ENCODE assay signal across 11 cellular contexts in genomic region chr4:144018223-144018622, GRCh38. TPM values are rescaled to one million over a fixed set of nuclear protein-coding genes. Genes with fewer than 3 reads are reported as not detected.
"Had no signal": no experiment of that assay in that cellular context is flagged by ENCODE, and none has a peak within 500 bp of the region (broad histone marks: within the 10 kb centered on the region; RNA-seq: fewer than 3 reads in every experiment).

No MANE protein-coding gene starts in this region.

RNA-seq across cellular contexts. Expression of gene GYPB, which starts 1.0 kb away (rescaled TPM):
- total RNA-seq: activated CD4-positive, alpha-beta memory T cell treated with anti-CD3 and anti-CD28 coated beads, Interleukin-2, amount 10 ng/mL, durations not matched to agents 7 days and 5 days; activated CD4-positive, alpha-beta T cell treated with anti-CD3 and anti-CD28 coated beads for 36 hours; activated CD4-positive, alpha-beta T cell treated with anti-CD3 and anti-CD28 coated beads, Interleukin-2, amount 10 ng/mL, durations not matched to agents 7 days and 5 days; activated CD8-positive, alpha-beta T cell treated with anti-CD3 and anti-CD28 coated beads, Interleukin-2, amount 10 ng/mL, durations not matched to agents 7 days and 5 days; activated T-helper 2 cell treated with anti-CD3 and anti-CD28 coated beads, Interferon-gamma antibody, Interleukin-2, Interleukin-4, amounts not matched to agents 10 μg/mL and 5 μg/mL and 100 μg/mL, durations not matched to agents 14 hours and 24 hours and 36 hours; ascending aorta; bronchial epithelial cell; cardiac muscle cell; chondrocyte; WTC11 had no signal
- polyA plus RNA-seq: adipose tissue had no signal
